In the genomic region with DNA sequence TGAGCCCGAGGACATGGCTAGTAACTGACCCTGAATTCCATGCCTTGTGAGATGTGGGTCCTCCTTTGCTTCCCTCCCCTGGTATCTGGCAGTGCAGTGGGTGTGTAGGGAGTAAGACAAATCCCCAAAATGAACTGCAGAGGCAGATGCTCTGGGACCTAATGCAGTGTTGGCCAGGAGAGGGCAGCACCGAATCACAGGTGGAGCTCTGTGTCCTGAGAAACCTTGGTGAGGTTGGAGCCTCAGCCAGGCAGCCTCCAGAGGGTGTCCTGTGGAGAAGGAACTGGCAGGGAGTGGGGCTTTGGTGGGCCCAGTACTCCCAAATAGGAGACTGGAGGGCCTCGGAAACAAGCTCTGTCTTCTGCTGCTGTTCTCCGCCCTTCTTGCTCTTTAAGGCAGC, we compare ENCODE assay signal across 8 cellular contexts.
DNase-seq lines count a peak whose midpoint lies in the region; ATAC-seq and TF ChIP-seq lines count a peak whose summit lies in the region.
"Not testable (repeated sequence)": the region's sequence is repeated elsewhere in the genome, so short reads cannot be mapped to it uniquely, and the experiment has no call there.

No MANE protein-coding gene starts in this region.

- not testable (repeated sequence) for H3K9me3 Mint-ChIP-seq in HFFc6; endodermal cell; stimulated activated naive CD8-positive, alpha-beta T cell treated with anti-CD3 and anti-CD28 coated beads, Interleukin-15, amount 100 ng/mL, for 72 hours

- not testable (repeated sequence) for H3K27ac ChIP-seq in endodermal cell (ENCODE audit: low read depth, low read length); liver (ENCODE audit: low read depth in 1 of 2, low read length in 2 of 2)

- H3K4me1 Mint-ChIP-seq in HFFc6 (ENCODE audit: low read depth); endodermal cell; stimulated activated naive CD8-positive, alpha-beta T cell treated with anti-CD3 and anti-CD28 coated beads, Interleukin-15, amount 100 ng/mL, for 72 hours: not testable (repeated sequence)

- not testable (repeated sequence) for H3K36me3 Mint-ChIP-seq in HFFc6 (ENCODE audit: low read depth); endodermal cell (ENCODE audit: low read depth)

- not testable (repeated sequence) for H3K36me3 ChIP-seq in endodermal cell (ENCODE audit: control insufficient read depth, insufficient read depth, low read length); liver (ENCODE audit: control insufficient read depth in 4 of 4, insufficient read depth in 3 of 4, low read depth in 1 of 4, low read length in 3 of 4)

- not testable (repeated sequence) for H3K4me1 ChIP-seq in endodermal cell (ENCODE audit: control insufficient read depth, insufficient read depth, low read length); liver (ENCODE audit: control insufficient read depth in 4 of 4, insufficient read depth in 4 of 4, low read length in 3 of 4)

- H3K27me3 Mint-ChIP-seq in HFFc6 (ENCODE audit: insufficient read depth) = peaks cover 23% of the 10 kb centered on the region
- H3K27me3 Mint-ChIP-seq in endodermal cell (ENCODE audit: insufficient read depth) = peaks cover 21% of the 10 kb centered on the region
- not testable (repeated sequence) for H3K27me3 Mint-ChIP-seq in stimulated activated naive CD8-positive, alpha-beta T cell treated with anti-CD3 and anti-CD28 coated beads, Interleukin-15, amount 100 ng/mL, for 72 hours

- H3K9me3 ChIP-seq in endodermal cell (ENCODE audit: control insufficient read depth, low read length); liver (ENCODE audit: control insufficient read depth in 4 of 4, low read length in 3 of 4): not testable (repeated sequence)

- DNase-seq in HFFc6; endodermal cell; stimulated activated naive CD8-positive, alpha-beta T cell treated with anti-CD3 and anti-CD28 coated beads, Interleukin-15, amount 100 ng/mL, for 72 hours: not testable (repeated sequence)
- DNase-seq in UCSD-AML1 (lab: John Stamatoyannopoulos, UW; ENCODE audit: unreplicated experiment) = peak; percentile 16

- WGBS in endodermal cell (ENCODE audit: insufficient coverage in 1 of 2, insufficient read length in 1 of 2), 2 experiments = 60% methylated on average over 3 of the region's 4 CpGs; no CpG with 5 or more reads in 1 of the 2 experiments
- 57% methylated on average over 3 of the region's 4 CpGs for WGBS in liver

- H3K4me3 ChIP-seq in endodermal cell (ENCODE audit: low read length); liver (ENCODE audit: low read depth in 1 of 3, low read length in 3 of 3): not testable (repeated sequence)

- H3K4me3 Mint-ChIP-seq in HFFc6; endodermal cell; stimulated activated naive CD8-positive, alpha-beta T cell treated with anti-CD3 and anti-CD28 coated beads, Interleukin-15, amount 100 ng/mL, for 72 hours: not testable (repeated sequence)

- not testable (repeated sequence) for H3K9ac ChIP-seq in endodermal cell (ENCODE audit: extremely low read depth, low read length, poor library complexity, severe bottlenecking); liver (ENCODE audit: low read depth in 1 of 2, low read length in 2 of 2)

- H3K27ac Mint-ChIP-seq in HFFc6; endodermal cell; stimulated activated naive CD8-positive, alpha-beta T cell treated with anti-CD3 and anti-CD28 coated beads, Interleukin-15, amount 100 ng/mL, for 72 hours: not testable (repeated sequence)

- peak; percentile 75 for ATAC-seq in GM19452 (IDR thresholded peaks at IDR 0.05; ENCODE audit: unreplicated experiment)
- ATAC-seq in HG03280 (IDR thresholded peaks at IDR 0.05; ENCODE audit: unreplicated experiment) = peak; percentile 84
- ATAC-seq in stimulated activated naive CD8-positive, alpha-beta T cell treated with anti-CD3 and anti-CD28 coated beads, Interleukin-15, amount 100 ng/mL, for 72 hours = peak; percentile 80

- TF ChIP-seq CTCF in GM12873 (IDR thresholded peaks at IDR 0.05; ENCODE audit: insufficient read depth, low read depth, low read length, missing control alignments) (peak; percentile 37), HFFc6 (IDR thresholded peaks at IDR 0.05) (peak; percentile 70), endodermal cell (conservative IDR thresholded peaks at IDR 0.05) (peak; percentile 58)
- TF ChIP-seq CTCF in liver (IDR thresholded peaks at IDR 0.05; ENCODE audit: low read depth, low read length, missing input control) = not testable (repeated sequence)

- TF ChIP-seq RAD21 in liver (IDR thresholded peaks at IDR 0.05) = peak; percentile 37 to 43

- H3K27me3 ChIP-seq in endodermal cell (ENCODE audit: control insufficient read depth, insufficient read depth, low read length, poor library complexity, severe bottlenecking); liver (ENCODE audit: control insufficient read depth in 4 of 4, insufficient read depth in 4 of 4, low read length in 3 of 4): not testable (repeated sequence)
